ENCODE assay signal across 12 cellular contexts in the genomic region with DNA sequence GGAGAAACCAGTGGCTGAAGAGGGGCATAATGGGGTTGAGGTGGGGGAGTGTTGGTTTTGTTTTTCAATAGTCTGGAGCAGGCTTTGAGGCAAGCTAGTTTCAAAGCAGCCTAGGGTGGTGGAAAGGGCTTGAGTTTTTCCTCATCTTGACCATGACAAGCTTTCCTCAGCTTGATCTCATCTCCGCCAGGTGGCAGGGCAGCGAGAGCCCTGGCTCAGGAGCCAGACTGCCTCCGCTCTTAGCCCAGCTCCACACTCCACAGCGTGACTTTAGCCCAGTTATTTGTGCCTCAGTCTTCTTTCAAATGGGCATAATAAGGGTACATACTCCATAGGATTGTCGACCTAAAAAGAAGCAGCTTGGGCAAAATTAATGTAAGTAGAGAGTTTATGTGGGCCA. TPM values are rescaled to one million over a fixed set of nuclear protein-coding genes. Genes with fewer than 3 reads are reported as not detected.
DNase-seq lines count a peak whose midpoint lies in the region; ATAC-seq and TF ChIP-seq lines count a peak whose summit lies in the region.
"Had no signal": no experiment of that assay in that cellular context is flagged by ENCODE, and none has a peak within 500 bp of the region (broad histone marks: within the 10 kb centered on the region; RNA-seq: fewer than 3 reads in every experiment).

No MANE protein-coding gene starts in this region.

- peak; percentile 3 for DNase-seq in NCI-H510A treated with DMSO at 0.1 percent for 48 hours (lab: John Stamatoyannopoulos, UW)
- no peak for DNase-seq in NCI-H510A (lab: John Stamatoyannopoulos, UW)
- DNase-seq in WTC11 (ENCODE audit: low spot score) = peak; percentile 40
- no peak for DNase-seq in neural crest cell (ENCODE audit: low read depth, low spot score)
- DNase-seq in BE2C = no peak
- DNase-seq in A172 (ENCODE audit: low spot score) = no peak
- DNase-seq: activated CD8-positive, alpha-beta memory T cell treated with anti-CD3 and anti-CD28 coated beads for 24 hours; NCI-H1105 treated with DMSO at 0.1 percent for 48 hours; NCI-H446 treated with DMSO at 0.1 percent for 48 hours; Right ventricle myocardium superior had no signal

- H3K9me3 ChIP-seq in KOPT-K1 (ENCODE audit: insufficient read depth, low read length, poor library complexity, severe bottlenecking) = no peaks in the 10 kb centered on the region
- no peaks in the 10 kb centered on the region for H3K9me3 ChIP-seq in BE2C

- H3K4me3 ChIP-seq in BE2C (ENCODE audit: low read depth, low read length) = no peak overlapping the region

- TF ChIP-seq CTCF in WTC11 (IDR thresholded peaks at IDR 0.05) = no peak
- TF ChIP-seq CTCF in neural crest cell (conservative IDR thresholded peaks at IDR 0.05) = peak; percentile 23
- no peak for TF ChIP-seq CTCF in BE2C (IDR thresholded peaks at IDR 0.05; ENCODE audit: low read depth, low read length)

- H3K4me3 Mint-ChIP-seq in WTC11 = no peak overlapping the region
- no peak overlapping the region for H3K4me3 Mint-ChIP-seq in neural crest cell

- H3K4me1 ChIP-seq in BE2C = no peaks in the 10 kb centered on the region

- CTCF ChIA-PET in WTC11 (lab: Charles Lee) = interaction anchor here (0.7 to 3.3 kb wide), 24 partner anchors 16 to 235 kb away, joined by 3 to 35 read pairs (median 8); partner anchors contain the start of genes NKRF, SEPTIN6, SOWAHD and UBE2A

- POLR2A ChIA-PET in WTC11 (lab: Charles Lee) = no interaction called here

- peak overlapping the region; percentile 55 for H3K27ac Mint-ChIP-seq in WTC11
- H3K27ac Mint-ChIP-seq in neural crest cell (ENCODE audit: unreplicated experiment) = no peak overlapping the region

- H3K9me3 Mint-ChIP-seq in WTC11 (no peaks in the 10 kb centered on the region), neural crest cell (no peaks in the 10 kb centered on the region)

- H3K27ac ChIP-seq in KOPT-K1 (ENCODE audit: low read depth, low read length, poor library complexity, severe bottlenecking) = peak overlapping the region; percentile 16

- H3K36me3 ChIP-seq in KOPT-K1 (ENCODE audit: insufficient read depth, low read length) (no peaks in the 10 kb centered on the region), BE2C (no peaks in the 10 kb centered on the region)

- no peaks in the 10 kb centered on the region for H3K27me3 ChIP-seq in BE2C

- H3K4me1 Mint-ChIP-seq in WTC11 = peaks cover 19% of the 10 kb centered on the region
- H3K4me1 Mint-ChIP-seq in neural crest cell = no peaks in the 10 kb centered on the region

- H3K27me3 Mint-ChIP-seq in WTC11 (ENCODE audit: low read depth) = no peaks in the 10 kb centered on the region; the same call in 1 of the 2 replicates
- no peaks in the 10 kb centered on the region for H3K27me3 Mint-ChIP-seq in neural crest cell (ENCODE audit: low read depth)

- H3K36me3 Mint-ChIP-seq in WTC11 = no peaks in the 10 kb centered on the region
- H3K36me3 Mint-ChIP-seq in neural crest cell (ENCODE audit: low read depth) = peaks cover 3% of the 10 kb centered on the region

- ATAC-seq in WTC11 = peak; percentile 72
- no peak for ATAC-seq in HG02840 (IDR thresholded peaks at IDR 0.05; ENCODE audit: low FRiP score, unreplicated experiment)

TF ChIP-seq in WTC11, 78 proteins besides CTCF, POLR2A, EP300 and RAD21:
- no peak for TF ChIP-seq ZNF317 (CRISPR knock-in tag; IDR thresholded peaks at IDR 0.05; ENCODE audit: borderline replicate concordance, low read depth)

RNA-seq across cellular contexts. Expression of gene SOWAHD, which starts 29.9 kb away (rescaled TPM):
- total RNA-seq in WTC11 (2021) (3.6 to 5.0 TPM (median 4.3 TPM) in 3 replicates), neural crest cell (0.32 and 0.40 TPM in 2 replicates)
- 0.28 TPM for polyA plus RNA-seq in BE2C (2012; ENCODE audit: insufficient read depth, insufficient read length, low read depth)
- total RNA-seq in A172 (2014; rRNA removed; shearing (Covaris generic)) = 0.72 TPM in 1 of 2 replicates, not detected in the other

RNA-seq across cellular contexts. Expression of gene SEPTIN6, which starts 35.5 kb away (rescaled TPM):
- total RNA-seq in WTC11 (2021) = 52.1 to 62.9 TPM (median 53.6 TPM) in 3 replicates
- 39.4 and 44.2 TPM in 2 replicates for total RNA-seq in neural crest cell
- polyA plus RNA-seq in BE2C (2012; ENCODE audit: insufficient read depth, insufficient read length, low read depth) = 104 TPM
- total RNA-seq in A172 (2014; rRNA removed; shearing (Covaris generic)) = 13.9 and 15.3 TPM in 2 replicates

Comparison
In these comparisons a context has a peak if more than half of its experiments do, and no peak if none do; other contexts are left out.
1. DNase-seq: peak in NCI-H510A treated with DMSO at 0.1 percent for 48 hours (single experiment) and WTC11 (single experiment); none in NCI-H510A (single experiment), neural crest cell (single experiment), BE2C (single experiment) and A172 (single experiment).